In genomic region chr15:92928351-92928750, GRCh38 we compare ENCODE assay signal across 18 cellular contexts. TPM values are rescaled to one million over a fixed set of nuclear protein-coding genes. Genes with fewer than 3 reads are reported as not detected.
A peak's percentile ranks its signal among the peaks of the same experiment; 100 is the strongest.
DNase-seq lines count a peak whose midpoint lies in the region; ATAC-seq and TF ChIP-seq lines count a peak whose summit lies in the region.
"Had no signal": no experiment of that assay in that cellular context is flagged by ENCODE, and none has a peak within 500 bp of the region (broad histone marks: within the 10 kb centered on the region; RNA-seq: fewer than 3 reads in every experiment).

No MANE protein-coding gene starts in this region.

- peaks cover 27% of the 10 kb centered on the region for H3K4me1 ChIP-seq in Panc1 (ENCODE audit: control insufficient read depth, insufficient read depth, low read length)
- H3K4me1 ChIP-seq in osteoblast (ENCODE audit: insufficient read depth, low read length), result peaks cover 41% of the 10 kb centered on the region

- in situ Hi-C loops in Panc1 (cut with HindIII; ENCODE audit: low pct_unique_long_range_greater_than_20kb, low sequenced_read_pairs), result no loop called here

- ATAC-seq in Panc1, result no peak
- ATAC-seq in HG03442 (IDR thresholded peaks at IDR 0.05; ENCODE audit: unreplicated experiment), result no peak
- ATAC-seq in GM18502 (IDR thresholded peaks at IDR 0.05; ENCODE audit: poor library complexity, unreplicated experiment), result no peak

- no peak for DNase-seq in T-helper 2 cell treated with Interferon-gamma antibody and Interleukin-4, amounts not matched to agents 5 μg/mL and 100 μg/mL, for 36 hours (ENCODE audit: low spot score)
- DNase-seq in T-helper 2 cell (no peak), Panc1 (ENCODE audit: low read depth, low spot score) (no peak), chondrocyte (ENCODE audit: low spot score) (no peak), osteoblast (ENCODE audit: insufficient read length, low spot score, missing footprints) (no peak), CD14-positive monocyte (ENCODE audit: low spot score) (no peak)
- DNase-seq: 8988T; activated CD4-positive, alpha-beta T cell treated with anti-CD3 and anti-CD28 coated beads, Interleukin-2, amount 50 U/mL, for 1 hour; activated gamma-delta T cell; H9; mammary epithelial cell; NCI-H1092; NCI-H2171 treated with DMSO at 0.1 percent for 48 hours; Right ventricle myocardium superior; stimulated activated CD4-positive, alpha-beta T cell treated with anti-CD3 and anti-CD28 coated beads, Interleukin-15, amount 100 ng/mL, for 24 hours; T-helper 9 cell had no signal

- no peaks in the 10 kb centered on the region for H3K9me3 Mint-ChIP-seq in T-helper 2 cell treated with Interferon-gamma antibody and Interleukin-4, amounts not matched to agents 5 μg/mL and 100 μg/mL, for 36 hours
- H3K9me3 Mint-ChIP-seq in chondrocyte (ENCODE audit: low read depth), result no peaks in the 10 kb centered on the region
- H3K9me3 Mint-ChIP-seq in CD14-positive monocyte, result no peaks in the 10 kb centered on the region
- H3K9me3 Mint-ChIP-seq: H9 had no signal

- peak overlapping the region; percentile 55 for H3K27ac Mint-ChIP-seq in T-helper 2 cell treated with Interferon-gamma antibody and Interleukin-4, amounts not matched to agents 5 μg/mL and 100 μg/mL, for 36 hours
- H3K27ac Mint-ChIP-seq in chondrocyte (ENCODE audit: unreplicated experiment) (peak overlapping the region; percentile 1), CD14-positive monocyte (peak overlapping the region in 1 of 7 donors; percentile 46)

- H3K27me3 Mint-ChIP-seq in T-helper 2 cell treated with Interferon-gamma antibody and Interleukin-4, amounts not matched to agents 5 μg/mL and 100 μg/mL, for 36 hours (ENCODE audit: low read depth), result no peaks in the 10 kb centered on the region
- H3K27me3 Mint-ChIP-seq in chondrocyte (ENCODE audit: low read depth) (no peaks in the 10 kb centered on the region), CD14-positive monocyte (ENCODE audit: low read depth in 3 of 3) (no peaks in the 10 kb centered on the region)

- intact Hi-C loops in Panc1 (cut with micrococcal nuclease; ENCODE audit: unreplicated experiment) (loop anchor here (5.0 kb wide), 1 partner anchor 34 kb away; no protein-coding TSS in a partner anchor), CD14-positive monocyte (cut with micrococcal nuclease) (no loop called here)

- H3K4me3 ChIP-seq in Panc1 (ENCODE audit: low read depth in 2 of 2, low read length in 2 of 2) (no peak overlapping the region), osteoblast (ENCODE audit: insufficient read depth, low read length) (no peak overlapping the region)

- H3K4me2 ChIP-seq in osteoblast (ENCODE audit: insufficient read depth, low read length), result no peak overlapping the region

- peaks cover 30% of the 10 kb centered on the region for H3K4me1 Mint-ChIP-seq in T-helper 2 cell treated with Interferon-gamma antibody and Interleukin-4, amounts not matched to agents 5 μg/mL and 100 μg/mL, for 36 hours (ENCODE audit: low read depth)
- H3K4me1 Mint-ChIP-seq in chondrocyte (ENCODE audit: low read depth), result peaks cover 40% of the 10 kb centered on the region
- peaks cover 18% of the 10 kb centered on the region for H3K4me1 Mint-ChIP-seq in CD14-positive monocyte

- no peak overlapping the region for H2AFZ ChIP-seq in osteoblast (ENCODE audit: low read length)

- H3K27ac ChIP-seq in Panc1 (ENCODE audit: low read length) (peak overlapping the region; percentile 35), osteoblast (ENCODE audit: low read depth, low read length) (peak overlapping the region; percentile 1)

- H3K36me3 ChIP-seq in Panc1 (ENCODE audit: control insufficient read depth, insufficient read depth, low read length), result peaks cover 62% of the 10 kb centered on the region
- peaks cover 88% of the 10 kb centered on the region for H3K36me3 ChIP-seq in osteoblast (ENCODE audit: insufficient read depth, low read length)

- H3K36me3 Mint-ChIP-seq in T-helper 2 cell treated with Interferon-gamma antibody and Interleukin-4, amounts not matched to agents 5 μg/mL and 100 μg/mL, for 36 hours (ENCODE audit: low read depth), result peaks cover 81% of the 10 kb centered on the region
- H3K36me3 Mint-ChIP-seq in chondrocyte (ENCODE audit: low read depth) (peaks cover 44% of the 10 kb centered on the region), CD14-positive monocyte (peaks cover 84 to 87% of the 10 kb centered on the region in 2 donors)

- no TSS peak for BruUV-seq in Panc1 (replicated peaks; lab: Mats Ljungman, UMichigan)

- H3K9me3 ChIP-seq in Panc1 (ENCODE audit: control insufficient read depth, insufficient read depth, low read depth, low read length) (no peaks in the 10 kb centered on the region), osteoblast (ENCODE audit: low read depth, low read length) (no peaks in the 10 kb centered on the region)

- H3K4me3 Mint-ChIP-seq in T-helper 2 cell treated with Interferon-gamma antibody and Interleukin-4, amounts not matched to agents 5 μg/mL and 100 μg/mL, for 36 hours, result no peak overlapping the region
- no peak overlapping the region for H3K4me3 Mint-ChIP-seq in chondrocyte (ENCODE audit: unreplicated experiment)
- no peak overlapping the region for H3K4me3 Mint-ChIP-seq in CD14-positive monocyte
- H3K4me3 Mint-ChIP-seq: H9 had no signal

- peaks cover 18% of the 10 kb centered on the region for H4K20me1 ChIP-seq in osteoblast (ENCODE audit: insufficient read depth, low read length)

- POLR2A ChIA-PET in Panc1 (lab: Charles Lee), result interaction anchor here (0.7 kb wide), 1 partner anchor 46 kb away, joined by 3 read pairs; no protein-coding TSS in a partner anchor

- H3K79me2 ChIP-seq in osteoblast (ENCODE audit: insufficient read depth, low read length), result peaks cover 80% of the 10 kb centered on the region

- H3K27me3 ChIP-seq in Panc1 (ENCODE audit: control insufficient read depth, insufficient read depth, low read length) (no peaks in the 10 kb centered on the region), osteoblast (ENCODE audit: insufficient read depth, low read length) (no peaks in the 10 kb centered on the region)

- CTCF ChIA-PET in Panc1 (lab: Charles Lee), result interaction anchor here (0.5 kb wide), 1 partner anchor 154 kb away, joined by 11 read pairs; no protein-coding TSS in a partner anchor

- TF ChIP-seq CTCF in Panc1 (IDR thresholded peaks at IDR 0.05) (no peak), chondrocyte (IDR thresholded peaks at IDR 0.05) (no peak), osteoblast (IDR thresholded peaks at IDR 0.05; ENCODE audit: extremely low read depth, low read depth, low read length) (no peak), CD14-positive monocyte (IDR thresholded peaks at IDR 0.05) (no peak)

RNA-seq across cellular contexts. Expression of gene CHD2, which starts 28.2 kb away (rescaled TPM):
- total RNA-seq in Panc1 (2021; ENCODE audit: unreplicated experiment) (81.8 TPM), chondrocyte (59.7 to 83.0 TPM (median 61.2 TPM) in 3 replicates), osteoblast (94.0 and 98.8 TPM in 2 replicates)
- polyA plus RNA-seq in Panc1 (2012; ENCODE audit: insufficient read length), result 43.9 TPM
- polyA plus RNA-seq in CD14-positive monocyte, result 10 to 100 TPM in 1 of 2 donors, 1 to 10 TPM in 1; 9.6 to 11.4 TPM
